In the genomic region with DNA sequence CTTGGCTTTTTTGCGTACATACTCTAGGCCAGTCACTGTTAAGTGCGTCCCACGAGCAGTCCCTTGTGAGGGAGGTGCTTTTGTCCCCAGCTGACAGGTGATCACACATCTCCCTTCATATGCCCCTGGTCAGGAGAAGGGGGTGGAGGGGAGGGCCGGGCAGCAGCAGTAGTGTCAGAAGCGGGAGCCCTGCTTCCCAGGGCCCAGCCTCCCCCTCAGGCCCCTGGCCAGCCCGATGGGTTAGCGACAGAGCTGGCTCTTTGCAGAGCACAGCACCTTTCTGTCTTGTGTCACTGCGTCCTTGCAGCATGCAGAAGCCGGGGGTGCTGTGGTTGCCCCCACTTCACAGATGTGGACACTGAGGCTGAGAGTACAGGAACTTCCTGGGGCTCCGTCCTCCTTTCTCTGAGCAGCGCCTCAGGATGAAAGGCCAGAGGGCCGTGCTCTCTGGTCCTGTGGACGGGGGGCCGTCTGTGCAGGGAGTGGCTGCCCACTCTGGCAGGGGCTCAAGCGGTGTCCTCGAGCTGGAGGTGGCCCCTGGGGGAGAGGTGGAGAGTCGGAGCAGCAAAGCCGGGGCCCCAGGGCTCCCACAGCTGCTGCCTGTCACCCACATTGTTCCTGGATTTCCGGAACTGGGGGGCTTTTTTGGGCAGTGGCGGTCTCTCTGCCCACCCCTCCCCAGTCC, we compare ENCODE assay signal across 14 cellular contexts.
"Had no signal": no experiment of that assay in that cellular context is flagged by ENCODE, and none has a peak within 500 bp of the region (broad histone marks: within the 10 kb centered on the region; RNA-seq: fewer than 3 reads in every experiment).

No MANE protein-coding gene starts in this region.

- H3K9me3 ChIP-seq: neutrophil, tibial nerve, vagina had no signal

- H3K4me3 ChIP-seq: hepatocyte, tibial nerve, vagina had no signal

- H2AFZ ChIP-seq: hepatocyte had no signal

- DNase-seq: activated CD4-positive, alpha-beta T cell treated with anti-CD3 and anti-CD28 coated beads for 1 hour; activated CD4-positive, alpha-beta T cell treated with anti-CD3 and anti-CD28 coated beads, Interleukin-2, amount 50 U/mL, for 4 hours; activated CD8-positive, alpha-beta memory T cell treated with anti-CD3 and anti-CD28 coated beads, Interleukin-2, amount 10 ng/mL, durations not matched to agents 7 days and 5 days; activated naive CD4-positive, alpha-beta T cell treated with anti-CD3 and anti-CD28 coated beads, Interleukin-2, amount 50 U/mL, for 16 hours; activated T-cell treated with anti-CD3 and anti-CD28 coated beads, Interleukin-2, amount 50 U/mL, for 24 hours; stimulated activated CD4-positive, alpha-beta T cell treated with anti-CD3 and anti-CD28 coated beads, Interleukin-15, amount 100 ng/mL, for 24 hours; stimulated activated CD4-positive, alpha-beta T cell treated with anti-CD3 and anti-CD28 coated beads, Interleukin-4, amount 100 ng/mL, for 24 hours; stimulated activated naive CD4-positive, alpha-beta T cell; T-cell; T1000 had no signal

- ATAC-seq: activated CD8-positive, alpha-beta memory T cell treated with anti-CD3 and anti-CD28 coated beads, Interleukin-2, amount 10 ng/mL, durations not matched to agents 7 days and 5 days; T-cell had no signal

- H3K27ac ChIP-seq: hepatocyte, neutrophil, vagina had no signal

- H3K27me3 ChIP-seq: hepatocyte, tibial nerve, vagina had no signal

- H3K4me2 ChIP-seq: hepatocyte had no signal
